In genomic region chr13:75364131-75364713, GRCh38 we compare ENCODE assay signal across 21 cellular contexts.
DNase-seq lines count a peak whose midpoint lies in the region; ATAC-seq, FAIRE-seq and TF ChIP-seq lines count a peak whose summit lies in the region.
"Had no signal": no experiment of that assay in that cellular context is flagged by ENCODE, and none has a peak within 500 bp of the region (broad histone marks: within the 10 kb centered on the region; RNA-seq: fewer than 3 reads in every experiment).

No MANE protein-coding gene starts in this region.

- H3K27ac Mint-ChIP-seq in activated CD4-positive, alpha-beta T cell treated with anti-CD3 and anti-CD28 coated beads for 36 hours = no peak overlapping the region
- H3K27ac Mint-ChIP-seq in activated naive CD8-positive, alpha-beta T cell treated with anti-CD3 and anti-CD28 coated beads, Interleukin-2, amount 50 U/mL, for 24 hours = peak overlapping the region; percentile 71

- H3K27ac ChIP-seq in adrenal gland = peak overlapping the region in 1 of 5 donors; percentile 6
- H3K27ac ChIP-seq: ascending aorta, pancreas, WERI-Rb-1 had no signal

- WGBS in adrenal gland, 4 donors = 85 to 87% (median 86%) methylated on average over 3 of the region's 3 CpGs

- intact Hi-C loops in activated CD4-positive, alpha-beta T cell treated with anti-CD3 and anti-CD28 coated beads for 36 hours (cut with DNase I, micrococcal nuclease) = loop anchor here in 1 of 2 experiments (2.0 kb wide), 1 partner anchor 45 kb away; no protein-coding TSS in a partner anchor
- intact Hi-C loops in adrenal gland (cut with DNase I) = loop anchor here (10.0 kb wide), 2 partner anchors 111 to 121 kb away; partner anchors contain the start of gene TBC1D4 (in 1 of the 2)

- CTCF ChIA-PET in activated CD4-positive, alpha-beta T cell treated with anti-CD3 and anti-CD28 coated beads for 36 hours (lab: Charles Lee) = interaction anchor here (0.9 kb wide), 1 partner anchor 8 kb away, joined by 3 read pairs; no protein-coding TSS in a partner anchor

- H3K9me3 Mint-ChIP-seq in activated CD4-positive, alpha-beta T cell treated with anti-CD3 and anti-CD28 coated beads for 36 hours (ENCODE audit: low read depth) = no peaks in the 10 kb centered on the region
- no peaks in the 10 kb centered on the region for H3K9me3 Mint-ChIP-seq in activated naive CD8-positive, alpha-beta T cell treated with anti-CD3 and anti-CD28 coated beads, Interleukin-2, amount 50 U/mL, for 24 hours
- H3K9me3 Mint-ChIP-seq: natural killer cell had no signal

- H3K4me3 Mint-ChIP-seq in activated CD4-positive, alpha-beta T cell treated with anti-CD3 and anti-CD28 coated beads for 36 hours = no peak overlapping the region
- no peak overlapping the region for H3K4me3 Mint-ChIP-seq in activated naive CD8-positive, alpha-beta T cell treated with anti-CD3 and anti-CD28 coated beads, Interleukin-2, amount 50 U/mL, for 24 hours
- H3K4me3 Mint-ChIP-seq: natural killer cell had no signal

- peak; percentile 36 for ATAC-seq in activated CD4-positive, alpha-beta T cell treated with anti-CD3 and anti-CD28 coated beads for 36 hours
- ATAC-seq in activated naive CD8-positive, alpha-beta T cell treated with anti-CD3 and anti-CD28 coated beads, Interleukin-2, amount 50 U/mL, for 24 hours = peak; percentile 45
- no peak for ATAC-seq in HG02885 (IDR thresholded peaks at IDR 0.05; ENCODE audit: poor library complexity, unreplicated experiment)
- ATAC-seq: left cardiac atrium, natural killer cell, pancreas had no signal

- FAIRE-seq in GM18507 (lab: Jason Lieb, UNC) = peak; percentile 35
- FAIRE-seq: endometrium, H1, pancreas had no signal

- POLR2A ChIA-PET in activated CD4-positive, alpha-beta T cell treated with anti-CD3 and anti-CD28 coated beads for 36 hours (lab: Charles Lee) = no interaction called here

- no peaks in the 10 kb centered on the region for H3K9me3 ChIP-seq in adrenal gland (replicated peaks in 1 of 3)
- H3K9me3 ChIP-seq: ascending aorta, pancreas had no signal

- H3K27me3 Mint-ChIP-seq in activated CD4-positive, alpha-beta T cell treated with anti-CD3 and anti-CD28 coated beads for 36 hours = no peaks in the 10 kb centered on the region
- H3K27me3 Mint-ChIP-seq in activated naive CD8-positive, alpha-beta T cell treated with anti-CD3 and anti-CD28 coated beads, Interleukin-2, amount 50 U/mL, for 24 hours = peaks cover 2% of the 10 kb centered on the region

- no peak overlapping the region for H3K4me3 ChIP-seq in adrenal gland
- H3K4me3 ChIP-seq: ascending aorta, pancreas had no signal

- peaks cover 44% of the 10 kb centered on the region for H3K4me1 Mint-ChIP-seq in activated CD4-positive, alpha-beta T cell treated with anti-CD3 and anti-CD28 coated beads for 36 hours
- peaks cover 69% of the 10 kb centered on the region for H3K4me1 Mint-ChIP-seq in activated naive CD8-positive, alpha-beta T cell treated with anti-CD3 and anti-CD28 coated beads, Interleukin-2, amount 50 U/mL, for 24 hours

- H3K27me3 ChIP-seq in adrenal gland = no peaks in the 10 kb centered on the region
- H3K27me3 ChIP-seq: ascending aorta, pancreas had no signal

- no peak for TF ChIP-seq CTCF in adrenal gland (IDR thresholded peaks at IDR 0.05)

- no peaks in the 10 kb centered on the region for H3K36me3 Mint-ChIP-seq in activated CD4-positive, alpha-beta T cell treated with anti-CD3 and anti-CD28 coated beads for 36 hours (ENCODE audit: low read depth)
- no peaks in the 10 kb centered on the region for H3K36me3 Mint-ChIP-seq in activated naive CD8-positive, alpha-beta T cell treated with anti-CD3 and anti-CD28 coated beads, Interleukin-2, amount 50 U/mL, for 24 hours (ENCODE audit: low read depth)
- H3K36me3 Mint-ChIP-seq: natural killer cell had no signal

- peaks cover 0 to 6% of the 10 kb centered on the region in 2 donors for H3K36me3 ChIP-seq in adrenal gland (replicated peaks in 1 of 2)
- H3K36me3 ChIP-seq: ascending aorta, pancreas, WERI-Rb-1 had no signal

- no peak for DNase-seq in activated CD4-positive, alpha-beta T cell treated with anti-CD3 and anti-CD28 coated beads for 36 hours
- no peak for DNase-seq in activated CD4-positive, alpha-beta T cell treated with anti-CD3 and anti-CD28 coated beads, Interleukin-2, amount 50 U/mL, for 4 hours
- DNase-seq in GM18507 (ENCODE audit: extremely low spot score, insufficient read length, low read depth) = no peak
- DNase-seq in activated naive CD8-positive, alpha-beta T cell treated with anti-CD3 and anti-CD28 coated beads, Interleukin-2, amount 50 U/mL, for 24 hours = no peak
- peak; percentile 55 for DNase-seq in iris pigment epithelial cell (ENCODE audit: low read depth)
- no peak for DNase-seq in adrenal gland
- no peak for DNase-seq in GM19240 (ENCODE audit: insufficient read length, low spot score)
- DNase-seq: 8988T, Calu3, left cardiac atrium, natural killer cell, NCI-H1417, NCI-H526 treated with DMSO at 0.1 percent for 48 hours, pancreas, SHP77, T-helper 2 cell, WERI-Rb-1 had no signal

- no peak for TF ChIP-seq POLR2A in adrenal gland (IDR thresholded peaks at IDR 0.05)

- H3K4me1 ChIP-seq in adrenal gland (replicated peaks in 1 of 2) = peaks cover 31 to 57% of the 10 kb centered on the region in 2 donors
- H3K4me1 ChIP-seq: ascending aorta had no signal
